8 cellular contexts compared by ENCODE assay signal in the genomic region with DNA sequence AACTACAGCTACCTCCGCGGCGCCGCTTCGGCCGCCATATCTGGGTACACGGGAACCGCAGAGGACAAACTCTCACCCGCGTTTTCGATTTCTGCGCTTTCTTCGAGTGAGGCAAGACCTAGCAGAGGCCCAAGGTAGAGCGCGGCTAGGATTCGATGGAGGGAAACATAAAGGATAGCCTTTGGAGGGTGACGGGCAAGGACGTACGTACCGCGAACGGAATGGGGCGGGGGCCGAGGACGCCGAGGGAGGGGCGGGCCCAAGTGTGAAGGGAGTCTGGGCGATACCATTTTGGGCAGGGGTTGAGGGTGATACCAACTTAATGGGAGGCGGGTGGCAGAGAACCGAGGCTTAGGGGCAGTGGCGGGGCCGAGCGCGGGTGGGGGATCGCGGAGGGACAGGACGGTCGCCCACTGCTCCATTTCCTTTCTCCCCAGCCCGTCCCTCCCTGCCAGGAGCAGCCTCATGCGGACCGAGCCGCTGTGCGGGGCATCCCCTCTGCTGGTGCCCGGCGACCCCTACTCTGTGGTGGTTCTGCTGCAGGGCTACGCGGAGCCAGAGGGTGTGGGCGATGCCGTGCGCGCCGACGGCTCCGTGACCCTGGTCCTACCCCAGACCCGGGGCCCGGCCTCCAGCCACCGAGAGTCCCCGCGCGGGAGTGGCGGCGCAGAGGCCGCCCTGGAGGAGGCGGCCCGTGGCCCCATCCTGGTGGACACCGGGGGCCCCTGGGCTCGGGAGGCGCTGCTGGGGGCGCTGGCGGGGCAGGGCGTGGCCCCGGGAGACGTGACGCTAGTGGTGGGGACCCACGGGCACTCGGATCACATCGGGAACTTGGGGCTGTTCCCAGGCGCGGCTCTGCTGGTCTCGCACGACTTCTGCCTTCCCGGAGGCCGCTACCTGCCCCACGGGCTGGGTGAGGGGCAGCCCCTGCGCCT. TPM values are rescaled to one million over a fixed set of nuclear protein-coding genes. Genes with fewer than 3 reads are reported as not detected.
DNase-seq lines count a peak whose midpoint lies in the region; ATAC-seq and TF ChIP-seq lines count a peak whose summit lies in the region.

A gene with protein sequence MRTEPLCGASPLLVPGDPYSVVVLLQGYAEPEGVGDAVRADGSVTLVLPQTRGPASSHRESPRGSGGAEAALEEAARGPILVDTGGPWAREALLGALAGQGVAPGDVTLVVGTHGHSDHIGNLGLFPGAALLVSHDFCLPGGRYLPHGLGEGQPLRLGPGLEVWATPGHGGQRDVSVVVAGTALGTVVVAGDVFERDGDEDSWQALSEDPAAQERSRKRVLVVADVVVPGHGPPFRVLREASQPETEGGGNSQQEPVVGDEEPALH (plus strand): TSS at position 37 of the 935 bp plus-strand sequence. CDS start 429 bp downstream, at position 466.

- intact Hi-C loops in activated CD4-positive, alpha-beta T cell treated with anti-CD3 and anti-CD28 coated beads for 36 hours (cut with DNase I, micrococcal nuclease), result loop anchor here (1.0 to 5.0 kb wide), 16 partner anchors 8 to 460 kb away; a partner anchor contains a TSS

- no peaks in the 10 kb centered on the region for H3K27me3 Mint-ChIP-seq in activated CD4-positive, alpha-beta T cell treated with anti-CD3 and anti-CD28 coated beads for 36 hours
- no peaks in the 10 kb centered on the region for H3K27me3 Mint-ChIP-seq in chondrocyte (ENCODE audit: low read depth)

- POLR2A ChIA-PET in activated CD4-positive, alpha-beta T cell treated with anti-CD3 and anti-CD28 coated beads for 36 hours (lab: Charles Lee), result interaction anchor here (0.6 to 1.3 kb wide), 7 partner anchors 22 to 304 kb away, joined by 3 to 15 read pairs (median 4); a partner anchor contains a TSS

- peak; percentile 86 for DNase-seq in AG09319 (ENCODE audit: extremely low read depth, low read depth)
- peak; percentile 59 for DNase-seq in NCI-H510A treated with DMSO at 0.1 percent for 48 hours (lab: John Stamatoyannopoulos, UW)
- peak; percentile 95 for DNase-seq in activated CD4-positive, alpha-beta T cell treated with anti-CD3 and anti-CD28 coated beads for 36 hours
- DNase-seq in chondrocyte (ENCODE audit: low spot score), result no peak
- DNase-seq in kidney tubule cell (ENCODE audit: low spot score), result peak; percentile 88
- peak; percentile 83 to 91 for DNase-seq in stimulated activated CD4-positive, alpha-beta T cell treated with anti-CD3 and anti-CD28 coated beads, Interleukin-15, amount 100 ng/mL, for 48 hours (ENCODE audit: low read depth in 2 of 2)

- CTCF ChIA-PET in activated CD4-positive, alpha-beta T cell treated with anti-CD3 and anti-CD28 coated beads for 36 hours (lab: Charles Lee), result interaction anchor here (0.5 to 1.8 kb wide), 9 partner anchors 15 to 281 kb away, joined by 3 to 5 read pairs (median 3); a partner anchor contains a TSS

- peak; percentile 66 for ATAC-seq in GM19035 (IDR thresholded peaks at IDR 0.05; ENCODE audit: unreplicated experiment)
- peak; percentile 55 for ATAC-seq in HG03378 (IDR thresholded peaks at IDR 0.05; ENCODE audit: unreplicated experiment)
- peak; percentile 74 for ATAC-seq in activated CD4-positive, alpha-beta T cell treated with anti-CD3 and anti-CD28 coated beads for 36 hours

- H3K36me3 Mint-ChIP-seq in activated CD4-positive, alpha-beta T cell treated with anti-CD3 and anti-CD28 coated beads for 36 hours (ENCODE audit: low read depth), result peaks cover 12% of the 10 kb centered on the region
- H3K36me3 Mint-ChIP-seq in chondrocyte (ENCODE audit: low read depth), result peaks cover 2% of the 10 kb centered on the region

- no peak for TF ChIP-seq CTCF in AG09319 (IDR thresholded peaks at IDR 0.05; ENCODE audit: low read depth, low read length)
- no peak for TF ChIP-seq CTCF in chondrocyte (IDR thresholded peaks at IDR 0.05)

- peak within 1 kb of the TSS; percentile 93 for H3K4me3 Mint-ChIP-seq in activated CD4-positive, alpha-beta T cell treated with anti-CD3 and anti-CD28 coated beads for 36 hours
- peak within 1 kb of the TSS; percentile 99 for H3K4me3 Mint-ChIP-seq in chondrocyte (ENCODE audit: unreplicated experiment)

- no peaks in the 10 kb centered on the region for H3K9me3 Mint-ChIP-seq in activated CD4-positive, alpha-beta T cell treated with anti-CD3 and anti-CD28 coated beads for 36 hours (ENCODE audit: low read depth)
- H3K9me3 Mint-ChIP-seq in chondrocyte (ENCODE audit: low read depth), result no peaks in the 10 kb centered on the region

- H3K27ac Mint-ChIP-seq in activated CD4-positive, alpha-beta T cell treated with anti-CD3 and anti-CD28 coated beads for 36 hours, result peak within 1 kb of the TSS; percentile 99
- H3K27ac Mint-ChIP-seq in chondrocyte (ENCODE audit: unreplicated experiment), result peak within 1 kb of the TSS; percentile 100

- H3K4me1 Mint-ChIP-seq in activated CD4-positive, alpha-beta T cell treated with anti-CD3 and anti-CD28 coated beads for 36 hours, result peaks cover 28% of the 10 kb centered on the region
- peaks cover 21% of the 10 kb centered on the region for H3K4me1 Mint-ChIP-seq in chondrocyte (ENCODE audit: low read depth)

RNA-seq across cellular contexts. Expression of the gene that starts here (rescaled TPM):
- 1 to 10 TPM; 1.6 to 2.2 TPM for total RNA-seq in activated CD4-positive, alpha-beta T cell treated with anti-CD3 and anti-CD28 coated beads for 36 hours
- 1.7 to 3.2 TPM (median 2.5 TPM) in 3 replicates for total RNA-seq in chondrocyte
